Comparison of ENCODE assay signal across 11 cellular contexts in genomic region chr14:90483551-90483950, GRCh38.
A peak's percentile ranks its signal among the peaks of the same experiment; 100 is the strongest.
DNase-seq lines count a peak whose midpoint lies in the region; ATAC-seq, FAIRE-seq and TF ChIP-seq lines count a peak whose summit lies in the region.
"Had no signal": no experiment of that assay in that cellular context is flagged by ENCODE, and none has a peak within 500 bp of the region (broad histone marks: within the 10 kb centered on the region; RNA-seq: fewer than 3 reads in every experiment).

No MANE protein-coding gene starts in this region.

- H3K4me3 ChIP-seq in HepG2 (replicated peaks in 1 of 3; ENCODE audit: insufficient read depth in 1 of 3, low read depth in 2 of 3, low read length in 3 of 3) (no peak overlapping the region), right lobe of liver (no peak overlapping the region), right atrium auricular region (no peak overlapping the region), prostate gland (no peak overlapping the region), coronary artery (no peak overlapping the region)

- H2AFZ ChIP-seq in HepG2 (ENCODE audit: low read length): no peak overlapping the region

- TF ChIP-seq CTCF in HepG2 (CRISPR knock-in tag; IDR thresholded peaks at IDR 0.05): no peak
- TF ChIP-seq CTCF in right lobe of liver (IDR thresholded peaks at IDR 0.05): no peak
- TF ChIP-seq CTCF in right atrium auricular region (IDR thresholded peaks at IDR 0.05): no peak
- no peak for TF ChIP-seq CTCF in prostate gland (IDR thresholded peaks at IDR 0.05)
- TF ChIP-seq CTCF in coronary artery (IDR thresholded peaks at IDR 0.05): no peak

- no peaks in the 10 kb centered on the region for H3K79me2 ChIP-seq in HepG2 (ENCODE audit: insufficient read depth, low read length)

- 19% methylated on average over 10 of the region's 10 CpGs for WGBS in HepG2 (ENCODE audit: low lambda C conversion rate)
- 29% methylated on average over 10 of the region's 10 CpGs for WGBS in right lobe of liver (ENCODE audit: insufficient coverage, low coverage, low lambda C conversion rate, missing lambda C conversion rate)
- 35% methylated on average over 10 of the region's 10 CpGs for WGBS in prostate gland

- H3K4me1 ChIP-seq in HepG2 (ENCODE audit: insufficient read depth, low read length) (no peaks in the 10 kb centered on the region), right lobe of liver (no peaks in the 10 kb centered on the region), right atrium auricular region (peaks cover 0 to 10% of the 10 kb centered on the region in 2 donors), prostate gland (replicated peaks) (no peaks in the 10 kb centered on the region)

- no peak for DNase-seq in HepG2 (ENCODE audit: low spot score)
- DNase-seq in right lobe of liver: no peak
- DNase-seq in activated CD4-positive, alpha-beta T cell treated with anti-CD3 and anti-CD28 coated beads for 48 hours: peak; percentile 37
- DNase-seq in right atrium auricular region (ENCODE audit: low spot score): peak; percentile 26
- DNase-seq in ureter (ENCODE audit: low spot score): peak; percentile 54
- DNase-seq in prostate gland (ENCODE audit: low spot score): no peak
- DNase-seq in coronary artery (ENCODE audit: low spot score): no peak

- intact Hi-C loops in HepG2 (cut with micrococcal nuclease; ENCODE audit: unreplicated experiment) (no loop called here), right lobe of liver (cut with DNase I) (no loop called here), prostate gland (cut with DNase I) (no loop called here)

- no peaks in the 10 kb centered on the region for H3K9me3 ChIP-seq in HepG2 (ENCODE audit: low read length)
- no peaks in the 10 kb centered on the region for H3K9me3 ChIP-seq in right lobe of liver
- no peaks in the 10 kb centered on the region for H3K9me3 ChIP-seq in right atrium auricular region
- H3K9me3 ChIP-seq in prostate gland: no peaks in the 10 kb centered on the region

- in situ Hi-C loops in HepG2 (cut with HindIII; ENCODE audit: extremely low pct_ligation_motif_present, low pct_unique_long_range_greater_than_20kb): no loop called here

- ATAC-seq in HepG2: no peak
- ATAC-seq in right lobe of liver: no peak
- no peak for ATAC-seq in HG02763 (IDR thresholded peaks at IDR 0.05; ENCODE audit: unreplicated experiment)
- ATAC-seq: Panc1; stimulated activated memory B cell treated with anti-CD40 and anti-IgM and Interleukin-4, amounts not matched to agents 10 μg/mL and 1 μg/mL and 100 μg/mL, for 72 hours had no signal

- H3K27ac ChIP-seq in HepG2 (ENCODE audit: extremely low read length, insufficient read depth, low read length) (no peak overlapping the region), right lobe of liver (no peak overlapping the region), right atrium auricular region (no peak overlapping the region), prostate gland (no peak overlapping the region), coronary artery (no peak overlapping the region)

- no peak for TF ChIP-seq EP300 in HepG2 (IDR thresholded peaks at IDR 0.05; ENCODE audit: low read depth in 2 of 2, low read length in 2 of 2)
- no peak for TF ChIP-seq EP300 in HepG2 (CRISPR knock-in tag; IDR thresholded peaks at IDR 0.05; ENCODE audit: borderline replicate concordance)

- H3K9ac ChIP-seq in HepG2 (ENCODE audit: insufficient read depth, low read depth, low read length): no peak overlapping the region

- no peak for TF ChIP-seq RAD21 in HepG2 (CRISPR knock-in tag; IDR thresholded peaks at IDR 0.05)

- H3K36me3 ChIP-seq in HepG2 (replicated peaks in 1 of 2; ENCODE audit: control insufficient read depth in 1 of 2, insufficient read depth in 2 of 2, low read length in 2 of 2): no peaks in the 10 kb centered on the region
- H3K36me3 ChIP-seq in right lobe of liver: no peaks in the 10 kb centered on the region
- no peaks in the 10 kb centered on the region for H3K36me3 ChIP-seq in right atrium auricular region
- no peaks in the 10 kb centered on the region for H3K36me3 ChIP-seq in prostate gland

- no peaks in the 10 kb centered on the region for H4K20me1 ChIP-seq in HepG2 (ENCODE audit: insufficient read depth, low read length)

- FAIRE-seq in HepG2 (lab: Jason Lieb, UNC): no peak
- FAIRE-seq: GM19239 had no signal

- POLR2A ChIA-PET in HepG2 (lab: Yijun Ruan, JAX): interaction anchor here (0.7 kb wide), 1 partner anchor 17 kb away, joined by 4 read pairs; no protein-coding TSS in a partner anchor

- BruUV-seq in HepG2 (replicated peaks; lab: Mats Ljungman, UMichigan): no TSS peak

- TF ChIP-seq POLR2A in HepG2 (IDR thresholded peaks at IDR 0.05; ENCODE audit: insufficient read depth in 1 of 2, low read depth in 2 of 2, low read length in 2 of 2) (no peak), right lobe of liver (IDR thresholded peaks at IDR 0.05) (no peak), prostate gland (IDR thresholded peaks at IDR 0.05) (no peak)

- 0 out of 5 replicates have a peak, but pooled peaks cover 0 to 3% of the 10 kb centered on the region in 2 experiments for H3K27me3 ChIP-seq in HepG2 (ENCODE audit: control insufficient read depth in 1 of 2, insufficient read depth in 2 of 2, low read length in 2 of 2)
- H3K27me3 ChIP-seq in right lobe of liver: no peaks in the 10 kb centered on the region
- H3K27me3 ChIP-seq in right atrium auricular region: no peaks in the 10 kb centered on the region
- no peaks in the 10 kb centered on the region for H3K27me3 ChIP-seq in prostate gland (replicated peaks; ENCODE audit: insufficient read depth)

- CTCF ChIA-PET in HepG2 (lab: Yijun Ruan, JAX; ENCODE audit: low intra/inter-chr PET ratio, low total read pairs): no interaction called here

- H3K4me2 ChIP-seq in HepG2 (ENCODE audit: low read depth, low read length): no peak overlapping the region

TF ChIP-seq in HepG2, 621 proteins besides CTCF, POLR2A, EP300 and RAD21:
- TF ChIP-seq ZNF550 (CRISPR knock-in tag; IDR thresholded peaks at IDR 0.05; ENCODE audit: borderline replicate concordance) (no peak), MNT (IDR thresholded peaks at IDR 0.05) (peak; percentile 44)

Comparison
In these comparisons a context has a peak if more than half of its experiments do, and no peak if none do; other contexts are left out.
1. DNase-seq: peak in activated CD4-positive, alpha-beta T cell treated with anti-CD3 and anti-CD28 coated beads for 48 hours (single experiment), right atrium auricular region (single experiment) and ureter (single experiment); none in HepG2 (single experiment), right lobe of liver (0 of 3), prostate gland (single experiment) and coronary artery (single experiment).